In genomic region chr7:99036531-99037175, GRCh38 we compare ENCODE assay signal across 8 cellular contexts.
DNase-seq lines count a peak whose midpoint lies in the region; ATAC-seq and TF ChIP-seq lines count a peak whose summit lies in the region.
"Had no signal": no experiment of that assay in that cellular context is flagged by ENCODE, and none has a peak within 500 bp of the region (broad histone marks: within the 10 kb centered on the region; RNA-seq: fewer than 3 reads in every experiment).

No MANE protein-coding gene starts in this region.

- H3K4me3 Mint-ChIP-seq in activated T-helper 2 cell treated with anti-CD3 and anti-CD28 coated beads, Interferon-gamma antibody, Interleukin-2, Interleukin-4, amounts not matched to agents 10 μg/mL and 5 μg/mL and 100 μg/mL, durations not matched to agents 14 hours and 24 hours and 36 hours (ENCODE audit: low read depth), result no peak overlapping the region

- H3K27ac Mint-ChIP-seq in activated T-helper 2 cell treated with anti-CD3 and anti-CD28 coated beads, Interferon-gamma antibody, Interleukin-2, Interleukin-4, amounts not matched to agents 10 μg/mL and 5 μg/mL and 100 μg/mL, durations not matched to agents 14 hours and 24 hours and 36 hours, result no peak overlapping the region

- H3K9me3 ChIP-seq in OCI-LY3 (ENCODE audit: insufficient read depth, low read length) (no peaks in the 10 kb centered on the region), psoas muscle (no peaks in the 10 kb centered on the region)
- H3K9me3 ChIP-seq: SJSA1 had no signal

- peak; percentile 27 for TF ChIP-seq CTCF in GM12864 (IDR thresholded peaks at IDR 0.05; ENCODE audit: low read depth, low read length, missing control alignments)
- TF ChIP-seq CTCF in OCI-LY3 (IDR thresholded peaks at IDR 0.05; ENCODE audit: low read depth, low read length), result peak; percentile 19; the same call in 1 of the 2 replicates
- TF ChIP-seq CTCF in psoas muscle (IDR thresholded peaks at IDR 0.05), result peak; percentile 29

- H3K4me1 ChIP-seq in OCI-LY3 (ENCODE audit: low read length) (no peaks in the 10 kb centered on the region), psoas muscle (no peaks in the 10 kb centered on the region)

- peak in 3 of 4 donors; percentile 27 to 39 (median 27) for ATAC-seq in psoas muscle

- H3K4me2 ChIP-seq in OCI-LY3 (ENCODE audit: low read length), result no peak overlapping the region

- H3K27me3 Mint-ChIP-seq in activated T-helper 2 cell treated with anti-CD3 and anti-CD28 coated beads, Interferon-gamma antibody, Interleukin-2, Interleukin-4, amounts not matched to agents 10 μg/mL and 5 μg/mL and 100 μg/mL, durations not matched to agents 14 hours and 24 hours and 36 hours (ENCODE audit: low read depth), result no peaks in the 10 kb centered on the region

- 64 to 77% (median 66%) methylated on average over 12 of the region's 12 CpGs for WGBS in psoas muscle, 3 donors

- no peak overlapping the region for H3K9ac ChIP-seq in OCI-LY3 (ENCODE audit: low read length)

- no peaks in the 10 kb centered on the region for H3K4me1 Mint-ChIP-seq in activated T-helper 2 cell treated with anti-CD3 and anti-CD28 coated beads, Interferon-gamma antibody, Interleukin-2, Interleukin-4, amounts not matched to agents 10 μg/mL and 5 μg/mL and 100 μg/mL, durations not matched to agents 14 hours and 24 hours and 36 hours (ENCODE audit: low read depth)

- peaks cover 49% of the 10 kb centered on the region for H3K36me3 ChIP-seq in OCI-LY3 (replicated peaks; ENCODE audit: low read depth, low read length)
- peaks cover 13 to 99% of the 10 kb centered on the region in 2 donors for H3K36me3 ChIP-seq in psoas muscle (ENCODE audit: insufficient read depth in 1 of 2, low read depth in 1 of 2)

- peaks cover 61% of the 10 kb centered on the region for H3K36me3 Mint-ChIP-seq in activated T-helper 2 cell treated with anti-CD3 and anti-CD28 coated beads, Interferon-gamma antibody, Interleukin-2, Interleukin-4, amounts not matched to agents 10 μg/mL and 5 μg/mL and 100 μg/mL, durations not matched to agents 14 hours and 24 hours and 36 hours (ENCODE audit: low read depth)

- H3K9me3 Mint-ChIP-seq in activated T-helper 2 cell treated with anti-CD3 and anti-CD28 coated beads, Interferon-gamma antibody, Interleukin-2, Interleukin-4, amounts not matched to agents 10 μg/mL and 5 μg/mL and 100 μg/mL, durations not matched to agents 14 hours and 24 hours and 36 hours, result no peaks in the 10 kb centered on the region

- no peaks in the 10 kb centered on the region for H4K20me1 ChIP-seq in OCI-LY3 (ENCODE audit: insufficient read depth, low read length)

- H3K79me2 ChIP-seq in OCI-LY3 (ENCODE audit: low read length), result no peaks in the 10 kb centered on the region

- intact Hi-C loops in psoas muscle (cut with DNase I), result no loop called here
- intact Hi-C loops in activated T-helper 2 cell treated with anti-CD3 and anti-CD28 coated beads, Interferon-gamma antibody, Interleukin-2, Interleukin-4, amounts not matched to agents 10 μg/mL and 5 μg/mL and 100 μg/mL, durations not matched to agents 14 hours and 24 hours and 36 hours (cut with micrococcal nuclease), result no loop called here

- no peak for DNase-seq in GM12864 (ENCODE audit: low read depth)
- DNase-seq in fibroblast of peridontal ligament (ENCODE audit: extremely low read depth), result peak; percentile 66
- peak in 1 of 2 donors; percentile 50 for DNase-seq in psoas muscle
- no peak for DNase-seq in activated T-helper 2 cell treated with anti-CD3 and anti-CD28 coated beads, Interferon-gamma antibody, Interleukin-2, Interleukin-4, amounts not matched to agents 10 μg/mL and 5 μg/mL and 100 μg/mL, durations not matched to agents 14 hours and 24 hours and 36 hours (ENCODE audit: low spot score)
- no peak for DNase-seq in NCI-H2081 (lab: John Stamatoyannopoulos, UW)
- DNase-seq in GM19238 (ENCODE audit: insufficient read length, low spot score), result no peak

- H3K4me3 ChIP-seq in GM12864 (ENCODE audit: low read depth, low read length), result no peak overlapping the region
- H3K4me3 ChIP-seq in OCI-LY3 (ENCODE audit: low read length), result no peak overlapping the region
- H3K4me3 ChIP-seq in psoas muscle, result no peak overlapping the region
- H3K4me3 ChIP-seq: SJSA1 had no signal

- no peak overlapping the region for H2AFZ ChIP-seq in OCI-LY3 (ENCODE audit: low read depth, low read length)

- no peak overlapping the region for H3K27ac ChIP-seq in OCI-LY3 (ENCODE audit: low read length)
- no peak overlapping the region for H3K27ac ChIP-seq in psoas muscle
- H3K27ac ChIP-seq: SJSA1 had no signal

- H3K27me3 ChIP-seq in OCI-LY3 (ENCODE audit: low read depth, low read length), result no peaks in the 10 kb centered on the region
- no peaks in the 10 kb centered on the region for H3K27me3 ChIP-seq in psoas muscle (ENCODE audit: insufficient read depth in 3 of 3, low read length in 2 of 3)
- H3K27me3 ChIP-seq: SJSA1 had no signal
